ENCODE assay signal across 1 cellular context in the genomic region with DNA sequence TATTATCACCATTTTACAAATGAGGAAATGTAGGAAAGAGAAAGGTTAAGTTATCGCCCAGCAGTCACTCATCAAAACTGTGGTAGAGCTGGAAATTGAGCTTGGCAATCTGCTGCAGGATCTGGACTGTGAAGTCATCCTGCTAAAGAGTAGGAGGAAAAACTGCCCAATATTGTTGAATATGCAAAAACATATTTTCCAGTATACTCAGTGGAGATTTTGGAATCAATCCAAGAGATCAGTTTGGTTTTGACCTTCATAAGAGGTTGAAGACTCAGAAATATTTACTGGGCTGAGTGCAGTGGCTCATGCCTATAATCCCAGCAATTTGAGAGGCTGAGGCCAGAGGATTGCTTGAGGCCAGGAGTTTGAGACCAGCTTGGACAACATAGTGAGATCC.
TF ChIP-seq lines count a peak whose summit lies in the region.

No MANE protein-coding gene starts in this region.

TF ChIP-seq in SK-N-SH, 30 proteins besides CTCF, POLR2A, EP300 and RAD21 (continued from another document):
- TF ChIP-seq, protein P1, sequence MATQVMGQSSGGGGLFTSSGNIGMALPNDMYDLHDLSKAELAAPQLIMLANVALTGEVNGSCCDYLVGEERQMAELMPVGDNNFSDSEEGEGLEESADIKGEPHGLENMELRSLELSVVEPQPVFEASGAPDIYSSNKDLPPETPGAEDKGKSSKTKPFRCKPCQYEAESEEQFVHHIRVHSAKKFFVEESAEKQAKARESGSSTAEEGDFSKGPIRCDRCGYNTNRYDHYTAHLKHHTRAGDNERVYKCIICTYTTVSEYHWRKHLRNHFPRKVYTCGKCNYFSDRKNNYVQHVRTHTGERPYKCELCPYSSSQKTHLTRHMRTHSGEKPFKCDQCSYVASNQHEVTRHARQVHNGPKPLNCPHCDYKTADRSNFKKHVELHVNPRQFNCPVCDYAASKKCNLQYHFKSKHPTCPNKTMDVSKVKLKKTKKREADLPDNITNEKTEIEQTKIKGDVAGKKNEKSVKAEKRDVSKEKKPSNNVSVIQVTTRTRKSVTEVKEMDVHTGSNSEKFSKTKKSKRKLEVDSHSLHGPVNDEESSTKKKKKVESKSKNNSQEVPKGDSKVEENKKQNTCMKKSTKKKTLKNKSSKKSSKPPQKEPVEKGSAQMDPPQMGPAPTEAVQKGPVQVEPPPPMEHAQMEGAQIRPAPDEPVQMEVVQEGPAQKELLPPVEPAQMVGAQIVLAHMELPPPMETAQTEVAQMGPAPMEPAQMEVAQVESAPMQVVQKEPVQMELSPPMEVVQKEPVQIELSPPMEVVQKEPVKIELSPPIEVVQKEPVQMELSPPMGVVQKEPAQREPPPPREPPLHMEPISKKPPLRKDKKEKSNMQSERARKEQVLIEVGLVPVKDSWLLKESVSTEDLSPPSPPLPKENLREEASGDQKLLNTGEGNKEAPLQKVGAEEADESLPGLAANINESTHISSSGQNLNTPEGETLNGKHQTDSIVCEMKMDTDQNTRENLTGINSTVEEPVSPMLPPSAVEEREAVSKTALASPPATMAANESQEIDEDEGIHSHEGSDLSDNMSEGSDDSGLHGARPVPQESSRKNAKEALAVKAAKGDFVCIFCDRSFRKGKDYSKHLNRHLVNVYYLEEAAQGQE (IDR thresholded peaks at IDR 0.05; ENCODE audit: low read depth, low read length), result no peak
- TF ChIP-seq EZH2phosphoT487 (IDR thresholded peaks at IDR 0.05; ENCODE audit: borderline replicate concordance, low read depth), result no peak
- no peak for TF ChIP-seq ELF1 (IDR thresholded peaks at IDR 0.05)
- TF ChIP-seq SIN3A (IDR thresholded peaks at IDR 0.05; ENCODE audit: borderline replicate concordance, low read depth, low read length), result no peak
- TF ChIP-seq, protein P2, sequence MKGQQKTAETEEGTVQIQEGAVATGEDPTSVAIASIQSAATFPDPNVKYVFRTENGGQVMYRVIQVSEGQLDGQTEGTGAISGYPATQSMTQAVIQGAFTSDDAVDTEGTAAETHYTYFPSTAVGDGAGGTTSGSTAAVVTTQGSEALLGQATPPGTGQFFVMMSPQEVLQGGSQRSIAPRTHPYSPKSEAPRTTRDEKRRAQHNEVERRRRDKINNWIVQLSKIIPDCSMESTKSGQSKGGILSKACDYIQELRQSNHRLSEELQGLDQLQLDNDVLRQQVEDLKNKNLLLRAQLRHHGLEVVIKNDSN (IDR thresholded peaks at IDR 0.05; ENCODE audit: borderline replicate concordance, low read depth), result no peak
- TF ChIP-seq NRF1 (IDR thresholded peaks at IDR 0.05; ENCODE audit: low read depth, low read length), result no peak
- no peak for TF ChIP-seq YY1 (IDR thresholded peaks at IDR 0.05; ENCODE audit: low read depth)
- TF ChIP-seq, protein P3, sequence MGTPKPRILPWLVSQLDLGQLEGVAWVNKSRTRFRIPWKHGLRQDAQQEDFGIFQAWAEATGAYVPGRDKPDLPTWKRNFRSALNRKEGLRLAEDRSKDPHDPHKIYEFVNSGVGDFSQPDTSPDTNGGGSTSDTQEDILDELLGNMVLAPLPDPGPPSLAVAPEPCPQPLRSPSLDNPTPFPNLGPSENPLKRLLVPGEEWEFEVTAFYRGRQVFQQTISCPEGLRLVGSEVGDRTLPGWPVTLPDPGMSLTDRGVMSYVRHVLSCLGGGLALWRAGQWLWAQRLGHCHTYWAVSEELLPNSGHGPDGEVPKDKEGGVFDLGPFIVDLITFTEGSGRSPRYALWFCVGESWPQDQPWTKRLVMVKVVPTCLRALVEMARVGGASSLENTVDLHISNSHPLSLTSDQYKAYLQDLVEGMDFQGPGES (IDR thresholded peaks at IDR 0.05; ENCODE audit: low read depth, low read length), result no peak
- no peak for TF ChIP-seq RCOR1 (IDR thresholded peaks at IDR 0.05; ENCODE audit: low read length)
- TF ChIP-seq, protein P4, sequence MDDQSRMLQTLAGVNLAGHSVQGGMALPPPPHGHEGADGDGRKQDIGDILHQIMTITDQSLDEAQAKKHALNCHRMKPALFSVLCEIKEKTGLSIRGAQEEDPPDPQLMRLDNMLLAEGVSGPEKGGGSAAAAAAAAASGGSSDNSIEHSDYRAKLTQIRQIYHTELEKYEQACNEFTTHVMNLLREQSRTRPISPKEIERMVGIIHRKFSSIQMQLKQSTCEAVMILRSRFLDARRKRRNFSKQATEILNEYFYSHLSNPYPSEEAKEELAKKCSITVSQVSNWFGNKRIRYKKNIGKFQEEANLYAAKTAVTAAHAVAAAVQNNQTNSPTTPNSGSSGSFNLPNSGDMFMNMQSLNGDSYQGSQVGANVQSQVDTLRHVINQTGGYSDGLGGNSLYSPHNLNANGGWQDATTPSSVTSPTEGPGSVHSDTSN (IDR thresholded peaks at IDR 0.05), result peak; percentile 51; the same call in 1 of the 2 replicates
- no peak for TF ChIP-seq POLR2AphosphoS5 (IDR thresholded peaks at IDR 0.05; ENCODE audit: low read depth, low read length)
- TF ChIP-seq CHD2 (IDR thresholded peaks at IDR 0.05; ENCODE audit: low read length, partially characterized antibody), result no peak
- no peak for TF ChIP-seq MEF2A (IDR thresholded peaks at IDR 0.05; ENCODE audit: borderline replicate concordance, low read depth)
- TF ChIP-seq NFIC (IDR thresholded peaks at IDR 0.05; ENCODE audit: borderline replicate concordance), result peak; percentile 71; the same call in 1 of the 2 replicates
- no peak for TF ChIP-seq FOXM1 (IDR thresholded peaks at IDR 0.05; ENCODE audit: low read depth)
- TF ChIP-seq, protein P5, sequence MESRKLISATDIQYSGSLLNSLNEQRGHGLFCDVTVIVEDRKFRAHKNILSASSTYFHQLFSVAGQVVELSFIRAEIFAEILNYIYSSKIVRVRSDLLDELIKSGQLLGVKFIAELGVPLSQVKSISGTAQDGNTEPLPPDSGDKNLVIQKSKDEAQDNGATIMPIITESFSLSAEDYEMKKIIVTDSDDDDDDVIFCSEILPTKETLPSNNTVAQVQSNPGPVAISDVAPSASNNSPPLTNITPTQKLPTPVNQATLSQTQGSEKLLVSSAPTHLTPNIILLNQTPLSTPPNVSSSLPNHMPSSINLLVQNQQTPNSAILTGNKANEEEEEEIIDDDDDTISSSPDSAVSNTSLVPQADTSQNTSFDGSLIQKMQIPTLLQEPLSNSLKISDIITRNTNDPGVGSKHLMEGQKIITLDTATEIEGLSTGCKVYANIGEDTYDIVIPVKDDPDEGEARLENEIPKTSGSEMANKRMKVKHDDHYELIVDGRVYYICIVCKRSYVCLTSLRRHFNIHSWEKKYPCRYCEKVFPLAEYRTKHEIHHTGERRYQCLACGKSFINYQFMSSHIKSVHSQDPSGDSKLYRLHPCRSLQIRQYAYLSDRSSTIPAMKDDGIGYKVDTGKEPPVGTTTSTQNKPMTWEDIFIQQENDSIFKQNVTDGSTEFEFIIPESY (IDR thresholded peaks at IDR 0.05; ENCODE audit: borderline replicate concordance, low read depth), result no peak
- TF ChIP-seq GATA2 (CRISPR knock-in tag; IDR thresholded peaks at IDR 0.05), result no peak
- TF ChIP-seq RFX5 (IDR thresholded peaks at IDR 0.05; ENCODE audit: low read length), result no peak
- no peak for TF ChIP-seq GABPA (IDR thresholded peaks at IDR 0.05; ENCODE audit: low read depth)
- TF ChIP-seq, protein P6, sequence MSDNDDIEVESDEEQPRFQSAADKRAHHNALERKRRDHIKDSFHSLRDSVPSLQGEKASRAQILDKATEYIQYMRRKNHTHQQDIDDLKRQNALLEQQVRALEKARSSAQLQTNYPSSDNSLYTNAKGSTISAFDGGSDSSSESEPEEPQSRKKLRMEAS (IDR thresholded peaks at IDR 0.05; ENCODE audit: low read depth), result no peak
- peak; percentile 32; the same call in 1 of the 2 replicates for TF ChIP-seq FOSL2 (IDR thresholded peaks at IDR 0.05; ENCODE audit: borderline replicate concordance, low read depth)
- TF ChIP-seq TAF1 (IDR thresholded peaks at IDR 0.05; ENCODE audit: borderline replicate concordance, low read depth, low read length), result no peak
- TF ChIP-seq TCF12 (IDR thresholded peaks at IDR 0.05), result 0 out of 2 replicates have a peak, but pooled peaks have one; percentile 21
- no peak for TF ChIP-seq TEAD4 (IDR thresholded peaks at IDR 0.05; ENCODE audit: borderline replicate concordance, insufficient read depth)
- TF ChIP-seq, protein P7, sequence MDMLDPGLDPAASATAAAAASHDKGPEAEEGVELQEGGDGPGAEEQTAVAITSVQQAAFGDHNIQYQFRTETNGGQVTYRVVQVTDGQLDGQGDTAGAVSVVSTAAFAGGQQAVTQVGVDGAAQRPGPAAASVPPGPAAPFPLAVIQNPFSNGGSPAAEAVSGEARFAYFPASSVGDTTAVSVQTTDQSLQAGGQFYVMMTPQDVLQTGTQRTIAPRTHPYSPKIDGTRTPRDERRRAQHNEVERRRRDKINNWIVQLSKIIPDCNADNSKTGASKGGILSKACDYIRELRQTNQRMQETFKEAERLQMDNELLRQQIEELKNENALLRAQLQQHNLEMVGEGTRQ (IDR thresholded peaks at IDR 0.05; ENCODE audit: borderline replicate concordance, low read depth, low read length), result no peak
